1 cellular context compared by ENCODE assay signal in the genomic region with DNA sequence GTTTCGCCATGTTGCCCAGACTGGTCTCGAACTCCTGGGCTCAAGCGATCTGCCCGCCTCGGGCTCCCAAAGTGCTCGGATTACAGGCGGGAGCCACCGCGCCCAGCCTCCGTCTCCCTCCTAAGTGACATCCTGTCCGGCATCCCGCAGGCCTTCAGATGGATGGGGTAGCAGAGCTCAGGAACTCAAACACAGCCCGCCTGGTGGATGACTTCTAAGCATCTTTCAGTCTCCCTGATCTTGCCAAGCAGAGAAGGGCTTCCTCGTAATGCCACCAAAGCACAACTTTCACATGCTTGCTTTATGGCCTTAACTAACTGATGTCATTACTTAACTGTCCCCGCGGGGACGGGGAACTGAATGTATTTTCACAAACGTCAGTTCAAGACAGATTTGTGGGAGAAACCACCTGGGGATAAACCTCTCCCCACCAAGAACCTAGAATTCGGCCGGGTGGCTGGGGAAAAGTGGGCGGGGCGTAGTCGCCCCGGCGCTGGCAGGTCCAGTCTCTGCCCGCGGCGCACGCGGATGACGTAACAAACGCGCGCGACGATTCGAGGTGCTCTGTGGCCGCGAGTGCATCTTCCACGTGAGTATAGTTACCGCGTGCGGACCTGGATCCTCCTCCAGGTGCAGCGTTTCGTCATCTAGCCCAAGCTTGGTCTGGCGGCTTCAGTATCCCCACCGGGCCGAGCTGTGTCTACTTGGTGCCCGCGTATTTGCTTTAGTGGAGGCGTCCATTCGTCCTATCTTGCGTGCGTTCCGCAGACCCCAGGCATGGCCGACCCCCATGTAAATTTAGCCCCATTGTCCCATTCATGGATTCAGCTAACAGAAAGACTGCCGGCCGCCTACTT.
TF ChIP-seq lines count a peak whose summit lies in the region.

A gene with protein sequence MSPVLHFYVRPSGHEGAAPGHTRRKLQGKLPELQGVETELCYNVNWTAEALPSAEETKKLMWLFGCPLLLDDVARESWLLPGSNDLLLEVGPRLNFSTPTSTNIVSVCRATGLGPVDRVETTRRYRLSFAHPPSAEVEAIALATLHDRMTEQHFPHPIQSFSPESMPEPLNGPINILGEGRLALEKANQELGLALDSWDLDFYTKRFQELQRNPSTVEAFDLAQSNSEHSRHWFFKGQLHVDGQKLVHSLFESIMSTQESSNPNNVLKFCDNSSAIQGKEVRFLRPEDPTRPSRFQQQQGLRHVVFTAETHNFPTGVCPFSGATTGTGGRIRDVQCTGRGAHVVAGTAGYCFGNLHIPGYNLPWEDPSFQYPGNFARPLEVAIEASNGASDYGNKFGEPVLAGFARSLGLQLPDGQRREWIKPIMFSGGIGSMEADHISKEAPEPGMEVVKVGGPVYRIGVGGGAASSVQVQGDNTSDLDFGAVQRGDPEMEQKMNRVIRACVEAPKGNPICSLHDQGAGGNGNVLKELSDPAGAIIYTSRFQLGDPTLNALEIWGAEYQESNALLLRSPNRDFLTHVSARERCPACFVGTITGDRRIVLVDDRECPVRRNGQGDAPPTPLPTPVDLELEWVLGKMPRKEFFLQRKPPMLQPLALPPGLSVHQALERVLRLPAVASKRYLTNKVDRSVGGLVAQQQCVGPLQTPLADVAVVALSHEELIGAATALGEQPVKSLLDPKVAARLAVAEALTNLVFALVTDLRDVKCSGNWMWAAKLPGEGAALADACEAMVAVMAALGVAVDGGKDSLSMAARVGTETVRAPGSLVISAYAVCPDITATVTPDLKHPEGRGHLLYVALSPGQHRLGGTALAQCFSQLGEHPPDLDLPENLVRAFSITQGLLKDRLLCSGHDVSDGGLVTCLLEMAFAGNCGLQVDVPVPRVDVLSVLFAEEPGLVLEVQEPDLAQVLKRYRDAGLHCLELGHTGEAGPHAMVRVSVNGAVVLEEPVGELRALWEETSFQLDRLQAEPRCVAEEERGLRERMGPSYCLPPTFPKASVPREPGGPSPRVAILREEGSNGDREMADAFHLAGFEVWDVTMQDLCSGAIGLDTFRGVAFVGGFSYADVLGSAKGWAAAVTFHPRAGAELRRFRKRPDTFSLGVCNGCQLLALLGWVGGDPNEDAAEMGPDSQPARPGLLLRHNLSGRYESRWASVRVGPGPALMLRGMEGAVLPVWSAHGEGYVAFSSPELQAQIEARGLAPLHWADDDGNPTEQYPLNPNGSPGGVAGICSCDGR (N-terminal part only) (plus strand): TSS at position 539 of the 857 bp plus-strand sequence. CDS start 4,649 bp downstream, outside the sequence.

TF ChIP-seq in K562, 482 proteins besides CTCF, POLR2A, EP300 and RAD21 (continued from another document and continues in another):
- TF ChIP-seq, protein P1, sequence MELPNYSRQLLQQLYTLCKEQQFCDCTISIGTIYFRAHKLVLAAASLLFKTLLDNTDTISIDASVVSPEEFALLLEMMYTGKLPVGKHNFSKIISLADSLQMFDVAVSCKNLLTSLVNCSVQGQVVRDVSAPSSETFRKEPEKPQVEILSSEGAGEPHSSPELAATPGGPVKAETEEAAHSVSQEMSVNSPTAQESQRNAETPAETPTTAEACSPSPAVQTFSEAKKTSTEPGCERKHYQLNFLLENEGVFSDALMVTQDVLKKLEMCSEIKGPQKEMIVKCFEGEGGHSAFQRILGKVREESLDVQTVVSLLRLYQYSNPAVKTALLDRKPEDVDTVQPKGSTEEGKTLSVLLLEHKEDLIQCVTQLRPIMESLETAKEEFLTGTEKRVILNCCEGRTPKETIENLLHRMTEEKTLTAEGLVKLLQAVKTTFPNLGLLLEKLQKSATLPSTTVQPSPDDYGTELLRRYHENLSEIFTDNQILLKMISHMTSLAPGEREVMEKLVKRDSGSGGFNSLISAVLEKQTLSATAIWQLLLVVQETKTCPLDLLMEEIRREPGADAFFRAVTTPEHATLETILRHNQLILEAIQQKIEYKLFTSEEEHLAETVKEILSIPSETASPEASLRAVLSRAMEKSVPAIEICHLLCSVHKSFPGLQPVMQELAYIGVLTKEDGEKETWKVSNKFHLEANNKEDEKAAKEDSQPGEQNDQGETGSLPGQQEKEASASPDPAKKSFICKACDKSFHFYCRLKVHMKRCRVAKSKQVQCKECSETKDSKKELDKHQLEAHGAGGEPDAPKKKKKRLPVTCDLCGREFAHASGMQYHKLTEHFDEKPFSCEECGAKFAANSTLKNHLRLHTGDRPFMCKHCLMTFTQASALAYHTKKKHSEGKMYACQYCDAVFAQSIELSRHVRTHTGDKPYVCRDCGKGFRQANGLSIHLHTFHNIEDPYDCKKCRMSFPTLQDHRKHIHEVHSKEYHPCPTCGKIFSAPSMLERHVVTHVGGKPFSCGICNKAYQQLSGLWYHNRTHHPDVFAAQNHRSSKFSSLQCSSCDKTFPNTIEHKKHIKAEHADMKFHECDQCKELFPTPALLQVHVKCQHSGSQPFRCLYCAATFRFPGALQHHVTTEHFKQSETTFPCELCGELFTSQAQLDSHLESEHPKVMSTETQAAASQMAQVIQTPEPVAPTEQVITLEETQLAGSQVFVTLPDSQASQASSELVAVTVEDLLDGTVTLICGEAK (IDR thresholded peaks at IDR 0.05), result no peak
- TF ChIP-seq, protein P1 (CRISPR knock-in tag; IDR thresholded peaks at IDR 0.05), result no peak
- TF ChIP-seq ZNF75A (CRISPR knock-in tag; IDR thresholded peaks at IDR 0.05), result no peak
- TF ChIP-seq, protein P2, sequence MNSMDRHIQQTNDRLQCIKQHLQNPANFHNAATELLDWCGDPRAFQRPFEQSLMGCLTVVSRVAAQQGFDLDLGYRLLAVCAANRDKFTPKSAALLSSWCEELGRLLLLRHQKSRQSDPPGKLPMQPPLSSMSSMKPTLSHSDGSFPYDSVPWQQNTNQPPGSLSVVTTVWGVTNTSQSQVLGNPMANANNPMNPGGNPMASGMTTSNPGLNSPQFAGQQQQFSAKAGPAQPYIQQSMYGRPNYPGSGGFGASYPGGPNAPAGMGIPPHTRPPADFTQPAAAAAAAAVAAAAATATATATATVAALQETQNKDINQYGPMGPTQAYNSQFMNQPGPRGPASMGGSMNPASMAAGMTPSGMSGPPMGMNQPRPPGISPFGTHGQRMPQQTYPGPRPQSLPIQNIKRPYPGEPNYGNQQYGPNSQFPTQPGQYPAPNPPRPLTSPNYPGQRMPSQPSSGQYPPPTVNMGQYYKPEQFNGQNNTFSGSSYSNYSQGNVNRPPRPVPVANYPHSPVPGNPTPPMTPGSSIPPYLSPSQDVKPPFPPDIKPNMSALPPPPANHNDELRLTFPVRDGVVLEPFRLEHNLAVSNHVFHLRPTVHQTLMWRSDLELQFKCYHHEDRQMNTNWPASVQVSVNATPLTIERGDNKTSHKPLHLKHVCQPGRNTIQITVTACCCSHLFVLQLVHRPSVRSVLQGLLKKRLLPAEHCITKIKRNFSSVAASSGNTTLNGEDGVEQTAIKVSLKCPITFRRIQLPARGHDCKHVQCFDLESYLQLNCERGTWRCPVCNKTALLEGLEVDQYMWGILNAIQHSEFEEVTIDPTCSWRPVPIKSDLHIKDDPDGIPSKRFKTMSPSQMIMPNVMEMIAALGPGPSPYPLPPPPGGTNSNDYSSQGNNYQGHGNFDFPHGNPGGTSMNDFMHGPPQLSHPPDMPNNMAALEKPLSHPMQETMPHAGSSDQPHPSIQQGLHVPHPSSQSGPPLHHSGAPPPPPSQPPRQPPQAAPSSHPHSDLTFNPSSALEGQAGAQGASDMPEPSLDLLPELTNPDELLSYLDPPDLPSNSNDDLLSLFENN (IDR thresholded peaks at IDR 0.05; ENCODE audit: low read depth in 2 of 2, low read length in 2 of 2), result no peak
- peak in 1 of 2 experiments; percentile 63; a peak in 2 of 4 replicates for TF ChIP-seq CSDE1 (IDR thresholded peaks at IDR 0.05)
- TF ChIP-seq ZKSCAN8 (CRISPR knock-in tag; IDR thresholded peaks at IDR 0.05), result no peak
- no peak for TF ChIP-seq MTA2 (IDR thresholded peaks at IDR 0.05; ENCODE audit: low read depth)
- no peak for TF ChIP-seq ZKSCAN3 (CRISPR knock-in tag; IDR thresholded peaks at IDR 0.05)
- TF ChIP-seq PCBP2 (IDR thresholded peaks at IDR 0.05; ENCODE audit: low read depth, low read length, poor library complexity, severe bottlenecking), result no peak
- TF ChIP-seq, protein P3, sequence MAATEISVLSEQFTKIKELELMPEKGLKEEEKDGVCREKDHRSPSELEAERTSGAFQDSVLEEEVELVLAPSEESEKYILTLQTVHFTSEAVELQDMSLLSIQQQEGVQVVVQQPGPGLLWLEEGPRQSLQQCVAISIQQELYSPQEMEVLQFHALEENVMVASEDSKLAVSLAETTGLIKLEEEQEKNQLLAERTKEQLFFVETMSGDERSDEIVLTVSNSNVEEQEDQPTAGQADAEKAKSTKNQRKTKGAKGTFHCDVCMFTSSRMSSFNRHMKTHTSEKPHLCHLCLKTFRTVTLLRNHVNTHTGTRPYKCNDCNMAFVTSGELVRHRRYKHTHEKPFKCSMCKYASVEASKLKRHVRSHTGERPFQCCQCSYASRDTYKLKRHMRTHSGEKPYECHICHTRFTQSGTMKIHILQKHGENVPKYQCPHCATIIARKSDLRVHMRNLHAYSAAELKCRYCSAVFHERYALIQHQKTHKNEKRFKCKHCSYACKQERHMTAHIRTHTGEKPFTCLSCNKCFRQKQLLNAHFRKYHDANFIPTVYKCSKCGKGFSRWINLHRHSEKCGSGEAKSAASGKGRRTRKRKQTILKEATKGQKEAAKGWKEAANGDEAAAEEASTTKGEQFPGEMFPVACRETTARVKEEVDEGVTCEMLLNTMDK (IDR thresholded peaks at IDR 0.05; ENCODE audit: borderline replicate concordance, insufficient read depth, low read depth, low read length, poor library complexity, severe bottlenecking), result no peak
- TF ChIP-seq, protein P4, sequence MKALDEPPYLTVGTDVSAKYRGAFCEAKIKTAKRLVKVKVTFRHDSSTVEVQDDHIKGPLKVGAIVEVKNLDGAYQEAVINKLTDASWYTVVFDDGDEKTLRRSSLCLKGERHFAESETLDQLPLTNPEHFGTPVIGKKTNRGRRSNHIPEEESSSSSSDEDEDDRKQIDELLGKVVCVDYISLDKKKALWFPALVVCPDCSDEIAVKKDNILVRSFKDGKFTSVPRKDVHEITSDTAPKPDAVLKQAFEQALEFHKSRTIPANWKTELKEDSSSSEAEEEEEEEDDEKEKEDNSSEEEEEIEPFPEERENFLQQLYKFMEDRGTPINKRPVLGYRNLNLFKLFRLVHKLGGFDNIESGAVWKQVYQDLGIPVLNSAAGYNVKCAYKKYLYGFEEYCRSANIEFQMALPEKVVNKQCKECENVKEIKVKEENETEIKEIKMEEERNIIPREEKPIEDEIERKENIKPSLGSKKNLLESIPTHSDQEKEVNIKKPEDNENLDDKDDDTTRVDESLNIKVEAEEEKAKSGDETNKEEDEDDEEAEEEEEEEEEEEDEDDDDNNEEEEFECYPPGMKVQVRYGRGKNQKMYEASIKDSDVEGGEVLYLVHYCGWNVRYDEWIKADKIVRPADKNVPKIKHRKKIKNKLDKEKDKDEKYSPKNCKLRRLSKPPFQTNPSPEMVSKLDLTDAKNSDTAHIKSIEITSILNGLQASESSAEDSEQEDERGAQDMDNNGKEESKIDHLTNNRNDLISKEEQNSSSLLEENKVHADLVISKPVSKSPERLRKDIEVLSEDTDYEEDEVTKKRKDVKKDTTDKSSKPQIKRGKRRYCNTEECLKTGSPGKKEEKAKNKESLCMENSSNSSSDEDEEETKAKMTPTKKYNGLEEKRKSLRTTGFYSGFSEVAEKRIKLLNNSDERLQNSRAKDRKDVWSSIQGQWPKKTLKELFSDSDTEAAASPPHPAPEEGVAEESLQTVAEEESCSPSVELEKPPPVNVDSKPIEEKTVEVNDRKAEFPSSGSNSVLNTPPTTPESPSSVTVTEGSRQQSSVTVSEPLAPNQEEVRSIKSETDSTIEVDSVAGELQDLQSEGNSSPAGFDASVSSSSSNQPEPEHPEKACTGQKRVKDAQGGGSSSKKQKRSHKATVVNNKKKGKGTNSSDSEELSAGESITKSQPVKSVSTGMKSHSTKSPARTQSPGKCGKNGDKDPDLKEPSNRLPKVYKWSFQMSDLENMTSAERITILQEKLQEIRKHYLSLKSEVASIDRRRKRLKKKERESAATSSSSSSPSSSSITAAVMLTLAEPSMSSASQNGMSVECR (CRISPR knock-in tag; IDR thresholded peaks at IDR 0.05), result peak; percentile 93
- TF ChIP-seq RB1 (IDR thresholded peaks at IDR 0.05; ENCODE audit: low read depth), result 0 out of 2 replicates have a peak, but pooled peaks have one; percentile 52
- TF ChIP-seq ZNF239 (CRISPR knock-in tag; IDR thresholded peaks at IDR 0.05), result no peak
- TF ChIP-seq BDP1 (IDR thresholded peaks at IDR 0.05; ENCODE audit: insufficient read depth, insufficient read length), result no peak
- no peak for TF ChIP-seq ZNF830 (CRISPR knock-in tag; IDR thresholded peaks at IDR 0.05)
- no peak for TF ChIP-seq ZNF140 (CRISPR knock-in tag; IDR thresholded peaks at IDR 0.05)
- no peak for TF ChIP-seq FUS (optimal IDR thresholded peaks at IDR 0.05; ENCODE audit: low read depth, low read length)
- no peak for TF ChIP-seq CBX3 (IDR thresholded peaks at IDR 0.05; ENCODE audit: borderline replicate concordance in 1 of 2, low read length in 2 of 2)
- TF ChIP-seq, protein P5, sequence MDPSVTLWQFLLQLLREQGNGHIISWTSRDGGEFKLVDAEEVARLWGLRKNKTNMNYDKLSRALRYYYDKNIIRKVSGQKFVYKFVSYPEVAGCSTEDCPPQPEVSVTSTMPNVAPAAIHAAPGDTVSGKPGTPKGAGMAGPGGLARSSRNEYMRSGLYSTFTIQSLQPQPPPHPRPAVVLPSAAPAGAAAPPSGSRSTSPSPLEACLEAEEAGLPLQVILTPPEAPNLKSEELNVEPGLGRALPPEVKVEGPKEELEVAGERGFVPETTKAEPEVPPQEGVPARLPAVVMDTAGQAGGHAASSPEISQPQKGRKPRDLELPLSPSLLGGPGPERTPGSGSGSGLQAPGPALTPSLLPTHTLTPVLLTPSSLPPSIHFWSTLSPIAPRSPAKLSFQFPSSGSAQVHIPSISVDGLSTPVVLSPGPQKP (CRISPR knock-in tag; IDR thresholded peaks at IDR 0.05), result no peak
- TF ChIP-seq ZNF324 (CRISPR knock-in tag; IDR thresholded peaks at IDR 0.05), result no peak
